ENCODE assay signal across 2 cellular contexts in the genomic region with DNA sequence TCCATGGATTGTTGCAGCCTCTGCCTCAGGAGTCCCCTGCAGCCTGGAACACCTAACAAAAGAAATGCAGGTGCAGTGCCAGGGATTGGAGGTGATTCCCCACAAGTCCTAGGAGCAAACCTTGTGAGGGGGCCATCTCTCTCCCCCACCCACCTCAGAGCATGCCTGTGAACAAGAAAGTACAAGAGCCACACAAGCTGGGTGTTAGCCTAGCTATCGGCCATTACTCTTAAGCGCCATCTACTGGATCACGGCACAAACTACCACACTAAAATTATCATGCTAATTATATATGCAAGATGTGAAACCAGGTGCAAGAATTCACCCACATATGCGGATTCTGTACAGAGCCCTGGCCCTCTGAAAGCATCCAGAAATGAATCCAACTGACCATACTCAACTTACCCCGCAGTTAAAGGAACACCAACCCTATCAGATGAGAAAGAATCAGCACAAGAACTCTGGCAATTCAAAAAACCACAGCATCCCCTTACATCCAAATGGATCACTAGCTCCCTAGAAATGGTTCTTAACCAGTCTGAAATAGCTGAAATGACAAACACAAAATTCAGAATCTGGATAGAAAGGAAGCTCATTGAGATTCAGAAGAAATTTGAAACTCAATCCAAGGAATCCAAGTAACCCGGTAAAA.
TF ChIP-seq lines count a peak whose summit lies in the region.

No MANE protein-coding gene starts in this region.

TF ChIP-seq in GM23338, 12 proteins besides CTCF, POLR2A, EP300 and RAD21 (continued from another document):
- no peak for TF ChIP-seq REST (IDR thresholded peaks at IDR 0.05; ENCODE audit: unreplicated experiment)

TF ChIP-seq in GM12878, 131 proteins besides CTCF, POLR2A, EP300 and RAD21 (continued from another document):
- no peak for TF ChIP-seq NFXL1 (IDR thresholded peaks at IDR 0.05; ENCODE audit: borderline replicate concordance)
- TF ChIP-seq ELK1 (IDR thresholded peaks at IDR 0.05; ENCODE audit: low read depth, low read length): no peak
- no peak for TF ChIP-seq KDM1A (IDR thresholded peaks at IDR 0.05; ENCODE audit: borderline replicate concordance)
